8 cellular contexts compared by ENCODE assay signal in the genomic region with DNA sequence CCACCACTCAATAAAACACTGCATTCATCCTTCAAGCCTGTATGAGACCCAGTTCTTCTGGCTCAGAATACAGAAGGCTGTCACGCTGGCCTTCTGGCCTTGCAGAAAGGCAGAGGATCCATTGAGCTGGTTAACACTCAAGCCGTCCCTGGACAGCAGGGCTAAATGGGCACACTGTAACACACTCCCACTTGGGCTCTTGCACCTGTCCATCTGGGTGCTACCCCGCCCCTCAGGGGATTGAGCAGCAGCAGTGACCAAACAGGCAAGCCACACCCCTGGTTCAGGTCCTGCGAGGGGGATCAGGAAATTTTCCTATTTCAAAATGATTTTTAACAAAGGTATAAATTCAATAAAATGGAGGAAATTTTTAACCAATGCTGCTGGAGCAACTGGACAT.
"Had no signal": no experiment of that assay in that cellular context is flagged by ENCODE, and none has a peak within 500 bp of the region (broad histone marks: within the 10 kb centered on the region; RNA-seq: fewer than 3 reads in every experiment).

No MANE protein-coding gene starts in this region.

- H3K9ac ChIP-seq: GM23248, KMS-11 had no signal

- H3K4me1 Mint-ChIP-seq: IgD-negative memory B cell had no signal

- H3K27ac Mint-ChIP-seq: IgD-negative memory B cell had no signal

- H3K4me2 ChIP-seq: KMS-11 had no signal

- H2AFZ ChIP-seq: GM23248 had no signal

- DNase-seq: GM23248, H7, HCEC 1CT, KBM-7 had no signal

- H3K27ac ChIP-seq: GM23248, HL-60, KMS-11 had no signal

- ATAC-seq: HepG2 had no signal

- FAIRE-seq: HepG2 had no signal

- H3K36me3 Mint-ChIP-seq: IgD-negative memory B cell had no signal

- H3K4me3 ChIP-seq: GM23248 had no signal

- H3K27me3 Mint-ChIP-seq: IgD-negative memory B cell had no signal

- H3K4me3 Mint-ChIP-seq: IgD-negative memory B cell had no signal
